Comparison of ENCODE assay signal across 18 cellular contexts in the genomic region with DNA sequence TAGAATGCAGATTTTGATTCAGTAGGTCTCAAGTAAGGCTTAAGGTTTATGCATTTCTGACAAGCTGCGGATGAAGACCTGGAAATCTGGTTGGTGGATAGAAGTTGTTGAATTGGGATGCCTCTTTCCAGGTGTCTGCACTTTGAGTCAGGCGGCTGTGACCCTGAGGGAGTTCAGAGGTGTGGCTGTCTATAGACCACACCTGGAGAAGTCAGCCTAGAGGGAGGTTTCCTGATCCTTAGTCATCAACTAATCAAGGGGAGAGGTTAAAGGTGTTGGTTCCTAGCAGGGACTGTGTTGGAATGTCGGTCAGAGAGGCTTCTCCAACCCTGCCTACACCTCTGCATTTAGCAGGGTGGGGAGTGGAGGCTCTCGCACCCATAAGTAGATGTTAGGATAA. TPM values are rescaled to one million over a fixed set of nuclear protein-coding genes. Genes with fewer than 3 reads are reported as not detected.
"Had no signal": no experiment of that assay in that cellular context is flagged by ENCODE, and none has a peak within 500 bp of the region (broad histone marks: within the 10 kb centered on the region; RNA-seq: fewer than 3 reads in every experiment).

No MANE protein-coding gene starts in this region.

- H3K27ac ChIP-seq: body of pancreas, coronary artery, heart right ventricle, left lung, prostate gland, right atrium auricular region, tibial nerve had no signal

- H3K27me3 Mint-ChIP-seq: central memory CD8-positive, alpha-beta T cell had no signal

- H3K36me3 ChIP-seq: heart right ventricle, left lung, prostate gland, right atrium auricular region, tibial nerve had no signal

- H3K27ac Mint-ChIP-seq: activated naive CD4-positive, alpha-beta T cell treated with anti-CD3 and anti-CD28 coated beads for 36 hours; stimulated activated naive CD8-positive, alpha-beta T cell treated with anti-CD3 and anti-CD28 coated beads, Interleukin-15, Interleukin-2, amounts not matched to agents 100 ng/mL and 50 ng/mL, for 24 hours had no signal

- DNase-seq: activated CD4-positive, alpha-beta T cell treated with anti-CD3 and anti-CD28 coated beads, Interleukin-2, amount 50 U/mL, for 1 hour; activated CD8-positive, alpha-beta memory T cell treated with anti-CD3 and anti-CD28 coated beads, Interleukin-2, amount 50 U/mL, for 4 hours; activated naive CD4-positive, alpha-beta T cell treated with anti-CD3 and anti-CD28 coated beads for 36 hours; activated T-cell treated with anti-CD3 and anti-CD28 coated beads, Interleukin-2, amount 50 U/mL, for 4 hours; body of pancreas; heart right ventricle; left lung; mammary epithelial cell; naive B cell; T-helper 1 cell; T1000 had no signal

- H3K36me3 Mint-ChIP-seq: naive B cell had no signal

- H3K4me1 Mint-ChIP-seq: central memory CD8-positive, alpha-beta T cell; naive B cell had no signal

- H3K4me1 ChIP-seq: body of pancreas, heart right ventricle, left lung, prostate gland, right atrium auricular region, tibial nerve had no signal

- H3K4me3 ChIP-seq: body of pancreas, coronary artery, heart right ventricle, left lung, prostate gland, right atrium auricular region, tibial nerve had no signal

- H3K27me3 ChIP-seq: body of pancreas, right atrium auricular region, tibial nerve had no signal

- H3K9me3 Mint-ChIP-seq: activated naive CD4-positive, alpha-beta T cell treated with anti-CD3 and anti-CD28 coated beads for 36 hours; activated T-cell treated with anti-CD3 and anti-CD28 coated beads, Interleukin-2, amount 50 U/mL, for 4 hours; central memory CD8-positive, alpha-beta T cell; naive B cell; stimulated activated naive CD8-positive, alpha-beta T cell treated with anti-CD3 and anti-CD28 coated beads, Interleukin-15, Interleukin-2, amounts not matched to agents 100 ng/mL and 50 ng/mL, for 24 hours had no signal

- ATAC-seq: activated T-cell treated with anti-CD3 and anti-CD28 coated beads, Interleukin-2, amount 50 U/mL, for 4 hours; body of pancreas; heart right ventricle; left lung had no signal

- H3K9me3 ChIP-seq: body of pancreas, heart right ventricle, left lung, prostate gland, right atrium auricular region, tibial nerve had no signal

- H3K4me3 Mint-ChIP-seq: activated naive CD4-positive, alpha-beta T cell treated with anti-CD3 and anti-CD28 coated beads for 36 hours; activated T-cell treated with anti-CD3 and anti-CD28 coated beads, Interleukin-2, amount 50 U/mL, for 4 hours; central memory CD8-positive, alpha-beta T cell; naive B cell; stimulated activated naive CD8-positive, alpha-beta T cell treated with anti-CD3 and anti-CD28 coated beads, Interleukin-15, Interleukin-2, amounts not matched to agents 100 ng/mL and 50 ng/mL, for 24 hours had no signal

RNA-seq across cellular contexts. Expression of gene GLB1L2, which starts 8.0 kb away (rescaled TPM):
- total RNA-seq: osteocyte had no signal
